In genomic region chr2:165953655-165954606, GRCh38 we compare ENCODE assay signal across 8 cellular contexts. TPM values are rescaled to one million over a fixed set of nuclear protein-coding genes. Genes with fewer than 3 reads are reported as not detected.
DNase-seq lines count a peak whose midpoint lies in the region; ATAC-seq, FAIRE-seq and TF ChIP-seq lines count a peak whose summit lies in the region.

TTC21B (minus strand) TSS chr2:165953776; CDS start chr2:165953705, 71 bp downstream.

- peak within 1 kb of the TSS; percentile 87 for H3K27ac ChIP-seq in WERI-Rb-1
- H3K27ac ChIP-seq in small intestine (ENCODE audit: low read depth in 1 of 2, low read length in 1 of 2) = peak within 1 kb of the TSS; percentile 70 to 90

- H3K36me3 ChIP-seq in WERI-Rb-1 (peaks cover 6% of the 10 kb centered on the region), bronchial epithelial cell (ENCODE audit: control insufficient read depth, insufficient read depth, low read length) (no peaks in the 10 kb centered on the region), small intestine (ENCODE audit: control insufficient read depth in 2 of 2, insufficient read depth in 2 of 2, low read length in 2 of 2) (no peaks in the 10 kb centered on the region)

- ATAC-seq in GM18873 (IDR thresholded peaks at IDR 0.05; ENCODE audit: low FRiP score, unreplicated experiment) = peak; percentile 87
- peak; percentile 96 for ATAC-seq in HG03139 (IDR thresholded peaks at IDR 0.05; ENCODE audit: unreplicated experiment)

- H3K9me3 ChIP-seq in WERI-Rb-1 (ENCODE audit: severe bottlenecking) = peaks cover 2% of the 10 kb centered on the region
- H3K9me3 ChIP-seq in small intestine (ENCODE audit: control insufficient read depth, low read depth) = no peaks in the 10 kb centered on the region

- WGBS in small intestine, 3 donors = 0 to 1% (median 0%) methylated on average over 50 to 55 of the region's 55 CpGs

- H3K27me3 ChIP-seq in WERI-Rb-1 (ENCODE audit: insufficient read depth, low read depth, severe bottlenecking) (no peaks in the 10 kb centered on the region), bronchial epithelial cell (ENCODE audit: control insufficient read depth, insufficient read depth, low read length) (no peaks in the 10 kb centered on the region), small intestine (ENCODE audit: control insufficient read depth in 2 of 2, insufficient read depth in 2 of 2, low read length in 2 of 2) (no peaks in the 10 kb centered on the region)

- peak within 1 kb of the TSS; percentile 93 for H3K4me3 ChIP-seq in WERI-Rb-1 (ENCODE audit: low read depth, low read length)
- peak within 1 kb of the TSS; percentile 69 for H3K4me3 ChIP-seq in bronchial epithelial cell (ENCODE audit: low read depth, low read length)
- peak within 1 kb of the TSS; percentile 58 to 78 for H3K4me3 ChIP-seq in small intestine (ENCODE audit: low read depth in 1 of 2, low read length in 2 of 2)

- FAIRE-seq in bronchial epithelial cell (lab: Jason Lieb, UNC) (no peak), small intestine (lab: Jason Lieb, UNC) (no peak)

- TF ChIP-seq CTCF in WERI-Rb-1 (IDR thresholded peaks at IDR 0.05; ENCODE audit: low read depth, low read length) (peak; percentile 62), bronchial epithelial cell (IDR thresholded peaks at IDR 0.05; ENCODE audit: insufficient read depth, low read length, severe bottlenecking) (peak; percentile 80)

- peak; percentile 96 for DNase-seq in AG08395 (ENCODE audit: low spot score)
- peak; percentile 99 for DNase-seq in NCI-H2227 (lab: John Stamatoyannopoulos, UW; ENCODE audit: unreplicated experiment)
- DNase-seq in WERI-Rb-1 = peak; percentile 97
- DNase-seq in bronchial epithelial cell (ENCODE audit: low read depth) = peak; percentile 85
- peak; percentile 91 for DNase-seq in iPS-NIHi11 (ENCODE audit: low spot score)
- DNase-seq in small intestine = peak; percentile 91

- H3K4me1 ChIP-seq in small intestine (ENCODE audit: control insufficient read depth in 2 of 2, insufficient read depth in 1 of 2, low read depth in 1 of 2, low read length in 1 of 2) = peaks cover 0 to 2% of the 10 kb centered on the region in 2 donors

RNA-seq across cellular contexts. Expression of gene TTC21B, which starts in this region (rescaled TPM):
- total RNA-seq in bronchial epithelial cell = 6.9 and 10.0 TPM in 2 replicates
- polyA plus RNA-seq in small intestine = 1 to 10 TPM; 3.2 to 4.1 (median 3.6) TPM

Comparison
In these comparisons a context has a peak if more than half of its experiments do, and no peak if none do; other contexts are left out.
1. Peak in every context shown above with its lines: DNase-seq, ATAC-seq, H3K4me3 ChIP-seq and H3K27ac ChIP-seq.